31 cellular contexts compared by ENCODE assay signal in the genomic region with DNA sequence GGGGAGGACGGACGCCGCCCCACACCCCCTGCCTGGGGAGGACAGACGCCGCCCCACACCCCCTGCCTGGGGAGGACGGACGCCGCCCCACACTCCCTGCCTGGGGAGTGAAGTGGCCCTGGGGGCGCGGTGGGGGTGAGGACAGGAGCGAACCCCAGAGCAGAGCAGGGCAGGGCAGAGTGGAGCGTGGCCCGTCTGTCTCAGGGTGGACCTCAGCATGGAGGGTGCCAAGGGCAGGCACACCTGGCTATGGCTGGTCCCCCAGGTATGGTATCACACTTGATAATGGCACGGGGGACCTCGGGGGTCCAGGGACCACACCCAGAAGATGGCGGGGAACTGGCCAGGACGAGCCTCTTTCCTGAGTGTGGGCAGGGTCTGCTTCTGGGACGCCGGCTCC. TPM values are rescaled to one million over a fixed set of nuclear protein-coding genes. Genes with fewer than 3 reads are reported as not detected.
DNase-seq lines count a peak whose midpoint lies in the region; ATAC-seq, FAIRE-seq and TF ChIP-seq lines count a peak whose summit lies in the region.
"Had no signal": no experiment of that assay in that cellular context is flagged by ENCODE, and none has a peak within 500 bp of the region (broad histone marks: within the 10 kb centered on the region; RNA-seq: fewer than 3 reads in every experiment).

No MANE protein-coding gene starts in this region.

- DNase-seq in activated CD4-positive, alpha-beta T cell treated with anti-CD3 and anti-CD28 coated beads for 48 hours: peak; percentile 1
- no peak for DNase-seq in activated CD4-positive, alpha-beta T cell treated with anti-CD3 and anti-CD28 coated beads, Interleukin-2, amount 50 U/mL, for 1 hour
- DNase-seq in endothelial cell (ENCODE audit: low spot score) (peak; percentile 3), pancreas (peak in 4 of 6 donors; percentile 12 to 57 (median 24)), aorta (peak; percentile 34 to 68), NCI-H1436 (lab: John Stamatoyannopoulos, UW) (no peak)
- DNase-seq: DMS 273 treated with DMSO at 0.1 percent for 48 hours; DMS79; EL; GDM1; H9; KBM-7; MV-4-11; NCI-H1105; NCI-H146; NCI-H1930; NCI-H2107; NCI-H446 treated with DMSO at 0.1 percent for 48 hours; NCI-H526; NCI-H82; NK-92 treated with Interleukin-12 subunit alpha and Interleukin-12 subunit beta, amount 100 ng/mL, for 24 hours; PC-9; Right ventricle myocardium superior had no signal

- H3K27me3 ChIP-seq in pancreas: no peaks in the 10 kb centered on the region
- H3K27me3 ChIP-seq in aorta (ENCODE audit: control insufficient read depth in 1 of 2, insufficient read depth in 2 of 2, low read length in 1 of 2): no peaks in the 10 kb centered on the region

- H3K36me3 ChIP-seq in pancreas (peaks cover 9 to 62% (median 42%) of the 10 kb centered on the region in 3 donors), aorta (ENCODE audit: control insufficient read depth in 1 of 2, insufficient read depth in 2 of 2, low read length in 1 of 2) (peaks cover 4 to 17% of the 10 kb centered on the region in 2 donors)

- intact Hi-C loops in pancreas (cut with DNase I) (no loop called here), aorta (cut with DNase I) (no loop called here)

- no peak for TF ChIP-seq CTCF in endothelial cell (IDR thresholded peaks at IDR 0.05; ENCODE audit: unreplicated experiment)
- TF ChIP-seq CTCF in pancreas (IDR thresholded peaks at IDR 0.05): no peak

- H3K27ac ChIP-seq in pancreas (no peak overlapping the region), aorta (ENCODE audit: low read depth in 1 of 2, low read length in 2 of 2) (no peak overlapping the region)
- H3K27ac ChIP-seq: 22Rv1, C4-2B, PC-9 had no signal

- no peak overlapping the region for H3K4me3 Mint-ChIP-seq in endothelial cell (ENCODE audit: unreplicated experiment)
- H3K4me3 Mint-ChIP-seq: B cell; CD8-positive, alpha-beta memory T cell; GM23338; H9 had no signal

- no peaks in the 10 kb centered on the region for H3K9me3 Mint-ChIP-seq in endothelial cell (ENCODE audit: unreplicated experiment)
- H3K9me3 Mint-ChIP-seq: CD8-positive, alpha-beta memory T cell; GM23338; H9 had no signal

- peaks cover 24% of the 10 kb centered on the region for H3K36me3 Mint-ChIP-seq in endothelial cell (ENCODE audit: low read depth, unreplicated experiment)

- FAIRE-seq in pancreas (lab: Jason Lieb, UNC): no peak
- FAIRE-seq: GM12878 had no signal

- H3K9me3 ChIP-seq in pancreas (no peaks in the 10 kb centered on the region), aorta (ENCODE audit: control insufficient read depth, low read length) (no peaks in the 10 kb centered on the region)

- WGBS in pancreas, 2 donors: 94 to 97% methylated on average over 16 to 18 of the region's 19 CpGs
- WGBS in aorta, 2 donors: 96 to 97% methylated on average over 19 of the region's 19 CpGs

- H3K4me3 ChIP-seq in pancreas (no peak overlapping the region), aorta (ENCODE audit: low read length in 2 of 2) (no peak overlapping the region)
- H3K4me3 ChIP-seq: GM12878, GM23338, PC-9 had no signal

- H3K27ac Mint-ChIP-seq in endothelial cell (ENCODE audit: unreplicated experiment): no peak overlapping the region
- H3K27ac Mint-ChIP-seq: B cell; CD8-positive, alpha-beta memory T cell; GM23338; H9 had no signal

- peaks cover 3% of the 10 kb centered on the region for H3K27me3 Mint-ChIP-seq in endothelial cell (ENCODE audit: unreplicated experiment)
- H3K27me3 Mint-ChIP-seq: B cell; CD8-positive, alpha-beta memory T cell had no signal

- H3K4me1 ChIP-seq in pancreas (no peaks in the 10 kb centered on the region), aorta (ENCODE audit: control insufficient read depth in 1 of 2, insufficient read depth in 2 of 2, low read length in 2 of 2) (no peaks in the 10 kb centered on the region)

- H3K4me1 Mint-ChIP-seq in endothelial cell (ENCODE audit: unreplicated experiment): peaks cover 19% of the 10 kb centered on the region

- ATAC-seq in pancreas (no peak), aorta (ENCODE audit: low FRiP score) (no peak), GM19023 (IDR thresholded peaks at IDR 0.05; ENCODE audit: unreplicated experiment) (no peak)
- ATAC-seq: GM12878, GM23338 had no signal

RNA-seq across cellular contexts. Expression of a gene that starts 9.6 kb away (rescaled TPM):
- total RNA-seq in endothelial cell (ENCODE audit: unreplicated experiment) (92.2 TPM), pancreas (100 to 1,000 TPM in 4 of 6 donors, 10 to 100 TPM in 2; 83.9 to 129 (median 111) TPM), aorta (100 to 1,000 TPM; 128 to 136 TPM)
- polyA plus RNA-seq in pancreas (100 to 1,000 TPM in 1 of 2 donors, 10 to 100 TPM in 1; 30.4 to 111 TPM), aorta (100 to 1,000 TPM in 1 of 2 donors, 10 to 100 TPM in 1; 95.4 to 196 TPM)

RNA-seq across cellular contexts. Expression of a gene that starts 59.5 kb away (rescaled TPM):
- total RNA-seq in endothelial cell (ENCODE audit: unreplicated experiment) (0.69 TPM), pancreas (1 to 10 TPM; 2.5 to 8.0 (median 4.2) TPM), aorta (1 to 10 TPM; 3.3 to 9.1 TPM)
- polyA plus RNA-seq in pancreas (1 to 10 TPM; 2.8 to 5.8 TPM), aorta (1 to 10 TPM; 4.3 to 5.1 TPM)
- total RNA-seq: CD8-positive, alpha-beta memory T cell; RPMI7951 had no signal
- polyA plus RNA-seq: CD8-positive, alpha-beta memory T cell had no signal

Comparison
In these comparisons a context has a peak if more than half of its experiments do, and no peak if none do; other contexts are left out.
1. DNase-seq: peak in activated CD4-positive, alpha-beta T cell treated with anti-CD3 and anti-CD28 coated beads for 48 hours (single experiment), endothelial cell (single experiment), pancreas (4 of 6) and aorta (2 of 2); none in activated CD4-positive, alpha-beta T cell treated with anti-CD3 and anti-CD28 coated beads, Interleukin-2, amount 50 U/mL, for 1 hour (single experiment) and NCI-H1436 (single experiment).